ENCODE assay signal across 11 cellular contexts in genomic region chr16:20253825-20254224, GRCh38.
"Had no signal": no experiment of that assay in that cellular context is flagged by ENCODE, and none has a peak within 500 bp of the region (broad histone marks: within the 10 kb centered on the region; RNA-seq: fewer than 3 reads in every experiment).

No MANE protein-coding gene starts in this region.

- DNase-seq: GM23248, GOT3, H7, H9, HCEC 1CT, HFFc6 had no signal

- H3K36me3 ChIP-seq: HAP-1 had no signal

- H3K27ac ChIP-seq: GM23248 had no signal

- H3K4me2 ChIP-seq: GM23338 had no signal

- H2AFZ ChIP-seq: GM23248, GM23338 had no signal

- ATAC-seq: GM23338, HCT116 had no signal

- H3K4me1 ChIP-seq: HAP-1 had no signal

- H3K9ac ChIP-seq: GM23248 had no signal

- FAIRE-seq: H1, H54 had no signal

- H3K9me3 ChIP-seq: HAP-1 had no signal

- H3K4me3 ChIP-seq: GM23248, GM23338, HAP-1 had no signal
